ENCODE assay signal across 11 cellular contexts in the genomic region with DNA sequence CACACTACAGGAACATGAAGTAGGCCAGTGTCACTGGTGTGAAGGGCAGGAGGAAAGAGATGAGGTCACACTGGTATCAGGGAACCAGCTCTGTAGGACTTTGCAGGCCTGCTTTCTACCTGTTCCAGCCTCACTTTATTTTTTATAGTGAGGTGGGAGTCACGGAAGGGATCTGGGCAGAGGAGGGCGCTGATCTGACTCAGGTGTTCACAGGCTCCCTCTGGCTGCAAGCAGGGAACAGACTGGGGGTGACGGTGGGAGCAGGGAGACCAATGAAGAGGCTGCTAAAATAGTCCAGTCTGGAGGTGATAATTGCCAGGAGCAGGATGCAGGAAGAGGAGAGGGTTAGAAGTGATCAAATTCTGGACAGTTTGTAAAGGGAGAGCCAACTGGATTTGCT. TPM values are rescaled to one million over a fixed set of nuclear protein-coding genes. Genes with fewer than 3 reads are reported as not detected.
DNase-seq lines count a peak whose midpoint lies in the region; ATAC-seq and TF ChIP-seq lines count a peak whose summit lies in the region.
"Had no signal": no experiment of that assay in that cellular context is flagged by ENCODE, and none has a peak within 500 bp of the region (broad histone marks: within the 10 kb centered on the region; RNA-seq: fewer than 3 reads in every experiment).

No MANE protein-coding gene starts in this region.

- H3K9me3 Mint-ChIP-seq in natural killer cell (no peaks in the 10 kb centered on the region), type B pancreatic cell (no peaks in the 10 kb centered on the region)
- H3K9me3 Mint-ChIP-seq in natural killer cell treated with Interleukin-12 subunit alpha and Interleukin-12 subunit beta and Interleukin-15 and Interleukin-18, amount 100 ng/mL, for 72 hours = no peaks in the 10 kb centered on the region

- TF ChIP-seq CTCF in natural killer cell (IDR thresholded peaks at IDR 0.05) (no peak), epithelial cell of esophagus (IDR thresholded peaks at IDR 0.05; ENCODE audit: insufficient read depth, low read depth, low read length, missing control alignments) (peak; percentile 40), type B pancreatic cell (conservative IDR thresholded peaks at IDR 0.05) (no peak)

- peak overlapping the region; percentile 14 for H3K4me3 Mint-ChIP-seq in natural killer cell
- H3K4me3 Mint-ChIP-seq in natural killer cell treated with Interleukin-12 subunit alpha and Interleukin-12 subunit beta and Interleukin-15 and Interleukin-18, amount 100 ng/mL, for 72 hours = no peak overlapping the region
- H3K4me3 Mint-ChIP-seq in type B pancreatic cell = peak overlapping the region; percentile 63

- intact Hi-C loops in natural killer cell (cut with micrococcal nuclease) = loop anchor here (5.0 kb wide), 1 partner anchor 54 kb away; the partner anchor contains the start of gene SDHAF1

- DNase-seq in natural killer cell = no peak
- DNase-seq in natural killer cell treated with Interleukin-12 subunit alpha and Interleukin-12 subunit beta and Interleukin-15 and Interleukin-18, amount 100 ng/mL, for 72 hours (ENCODE audit: low spot score) = no peak
- peak; percentile 62 for DNase-seq in NCI-H2227 treated with DMSO at 0.1 percent for 48 hours (lab: John Stamatoyannopoulos, UW)
- peak; percentile 43 for DNase-seq in epithelial cell of esophagus (ENCODE audit: low read depth)
- no peak for DNase-seq in type B pancreatic cell (ENCODE audit: extremely low spot score, unreplicated experiment)
- DNase-seq: activated T-cell treated with anti-CD3 and anti-CD28 coated beads, Interleukin-2, amount 50 U/mL, for 48 hours; SHP77; stimulated activated CD4-positive, alpha-beta T cell treated with anti-CD3 and anti-CD28 coated beads, Interleukin-4, amount 100 ng/mL, for 1 hour had no signal

- no peaks in the 10 kb centered on the region for H3K36me3 Mint-ChIP-seq in natural killer cell
- no peaks in the 10 kb centered on the region for H3K36me3 Mint-ChIP-seq in natural killer cell treated with Interleukin-12 subunit alpha and Interleukin-12 subunit beta and Interleukin-15 and Interleukin-18, amount 100 ng/mL, for 72 hours
- H3K36me3 Mint-ChIP-seq in type B pancreatic cell = no peaks in the 10 kb centered on the region

- H3K27me3 Mint-ChIP-seq in natural killer cell (ENCODE audit: low read depth in 2 of 2) (no peaks in the 10 kb centered on the region), type B pancreatic cell (no peaks in the 10 kb centered on the region)
- no peaks in the 10 kb centered on the region for H3K27me3 Mint-ChIP-seq in natural killer cell treated with Interleukin-12 subunit alpha and Interleukin-12 subunit beta and Interleukin-15 and Interleukin-18, amount 100 ng/mL, for 72 hours

- H3K27ac Mint-ChIP-seq in natural killer cell (peak overlapping the region in 1 of 2 donors; percentile 66), type B pancreatic cell (peak overlapping the region; percentile 16)
- H3K27ac Mint-ChIP-seq in natural killer cell treated with Interleukin-12 subunit alpha and Interleukin-12 subunit beta and Interleukin-15 and Interleukin-18, amount 100 ng/mL, for 72 hours = peak overlapping the region in 1 of 2 donors; percentile 4

- no peak overlapping the region for H3K4me3 ChIP-seq in epithelial cell of esophagus (ENCODE audit: low read length)

- ATAC-seq in natural killer cell (no peak), GM18517 (IDR thresholded peaks at IDR 0.05; ENCODE audit: unreplicated experiment) (no peak), GM21619 (IDR thresholded peaks at IDR 0.05; ENCODE audit: unreplicated experiment) (no peak), GM18861 (IDR thresholded peaks at IDR 0.05; ENCODE audit: unreplicated experiment) (no peak)
- no peak for ATAC-seq in natural killer cell treated with Interleukin-12 subunit alpha and Interleukin-12 subunit beta and Interleukin-15 and Interleukin-18, amount 100 ng/mL, for 72 hours

- peaks cover 26 to 27% of the 10 kb centered on the region in 2 donors for H3K4me1 Mint-ChIP-seq in natural killer cell
- H3K4me1 Mint-ChIP-seq in natural killer cell treated with Interleukin-12 subunit alpha and Interleukin-12 subunit beta and Interleukin-15 and Interleukin-18, amount 100 ng/mL, for 72 hours (ENCODE audit: low read depth in 2 of 2) = peaks cover 15 to 18% of the 10 kb centered on the region in 2 donors
- H3K4me1 Mint-ChIP-seq in type B pancreatic cell (ENCODE audit: unreplicated experiment) = peaks cover 7% of the 10 kb centered on the region

RNA-seq across cellular contexts. Expression of gene THAP8, which starts 2.8 kb away (rescaled TPM):
- total RNA-seq in natural killer cell (1 to 10 TPM; 1.8 to 3.2 (median 2.8) TPM), type B pancreatic cell (ENCODE audit: low replicate concordance) (4.9 and 6.4 TPM in 2 replicates)
- total RNA-seq in natural killer cell treated with Interleukin-12 subunit alpha and Interleukin-12 subunit beta and Interleukin-15 and Interleukin-18, amount 100 ng/mL, for 72 hours = 1 to 10 TPM in 1 of 2 donors, under 1 TPM in 1; 0.47 to 1.7 TPM

RNA-seq across cellular contexts. Expression of gene WDR62, which starts 3.5 kb away (rescaled TPM):
- 1 to 10 TPM; 3.9 to 5.9 (median 4.8) TPM for total RNA-seq in natural killer cell
- 10 to 100 TPM; 15.0 to 57.1 TPM for total RNA-seq in natural killer cell treated with Interleukin-12 subunit alpha and Interleukin-12 subunit beta and Interleukin-15 and Interleukin-18, amount 100 ng/mL, for 72 hours
- 3.3 and 12.5 TPM in 2 replicates for total RNA-seq in type B pancreatic cell (ENCODE audit: low replicate concordance)

RNA-seq across cellular contexts. Expression of gene CLIP3, which starts 18.6 kb away (rescaled TPM):
- total RNA-seq in natural killer cell (1 to 10 TPM in 2 of 3 donors, under 1 TPM in 1; 0.33 to 2.1 (median 1.3) TPM), type B pancreatic cell (ENCODE audit: low replicate concordance) (5.6 and 51.1 TPM in 2 replicates)
- under 1 TPM; 0.76 to 0.78 TPM for total RNA-seq in natural killer cell treated with Interleukin-12 subunit alpha and Interleukin-12 subunit beta and Interleukin-15 and Interleukin-18, amount 100 ng/mL, for 72 hours

RNA-seq across cellular contexts. Expression of gene ALKBH6, which starts 37.2 kb away (rescaled TPM):
- total RNA-seq in natural killer cell = 10 to 100 TPM; 39.0 to 57.3 (median 48.1) TPM
- 10 to 100 TPM; 64.5 to 68.1 TPM for total RNA-seq in natural killer cell treated with Interleukin-12 subunit alpha and Interleukin-12 subunit beta and Interleukin-15 and Interleukin-18, amount 100 ng/mL, for 72 hours
- total RNA-seq in type B pancreatic cell (ENCODE audit: low replicate concordance) = 17.8 and 24.8 TPM in 2 replicates

RNA-seq across cellular contexts. Expression of gene SYNE4, which starts 42.6 kb away (rescaled TPM):
- total RNA-seq in natural killer cell (1 to 10 TPM in 2 of 3 donors, under 1 TPM in 1; 0.41 to 2.6 (median 1.5) TPM), type B pancreatic cell (ENCODE audit: low replicate concordance) (8.7 and 14.5 TPM in 2 replicates)
- 1 to 10 TPM; 3.0 to 4.5 TPM for total RNA-seq in natural killer cell treated with Interleukin-12 subunit alpha and Interleukin-12 subunit beta and Interleukin-15 and Interleukin-18, amount 100 ng/mL, for 72 hours

Comparison
In these comparisons a context has a peak if more than half of its experiments do, and no peak if none do; other contexts are left out.
1. DNase-seq: peak in NCI-H2227 treated with DMSO at 0.1 percent for 48 hours (single experiment) and epithelial cell of esophagus (single experiment); none in natural killer cell (single experiment), natural killer cell treated with Interleukin-12 subunit alpha and Interleukin-12 subunit beta and Interleukin-15 and Interleukin-18, amount 100 ng/mL, for 72 hours (single experiment) and type B pancreatic cell (single experiment).